ENCODE assay signal across 1 cellular context in the genomic region with DNA sequence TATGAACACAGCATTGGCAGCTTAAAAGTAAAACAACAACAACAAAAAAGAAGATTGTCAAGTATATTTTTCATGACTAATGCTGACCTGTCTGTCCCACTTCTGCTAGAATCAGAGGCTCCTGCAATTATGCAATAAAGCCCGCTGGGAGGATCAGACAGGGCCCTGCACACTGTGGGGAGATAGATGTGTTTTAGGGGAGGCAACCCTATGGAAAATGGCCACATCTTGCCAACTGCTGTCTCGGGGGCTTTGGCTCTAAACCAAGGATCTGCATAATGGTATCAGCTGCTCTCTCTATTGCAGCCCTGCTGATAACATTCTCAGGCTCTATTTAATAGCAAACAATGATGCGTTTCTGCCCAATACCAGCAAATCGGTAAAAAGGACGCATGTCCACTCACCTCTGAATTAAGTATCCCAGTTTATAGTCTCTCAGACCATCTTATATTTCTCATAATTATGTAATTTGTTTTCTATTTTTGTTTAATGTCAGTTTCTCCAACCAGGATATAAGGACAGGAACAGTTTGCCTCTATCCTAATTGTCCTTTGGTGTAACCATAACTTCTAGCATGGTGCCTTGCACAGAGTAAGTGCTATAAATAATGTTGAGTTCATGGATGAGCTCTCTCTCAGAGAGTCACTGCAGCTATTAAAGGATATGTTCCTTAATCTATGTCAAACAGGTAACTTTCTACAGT.
TF ChIP-seq lines count a peak whose summit lies in the region.

No MANE protein-coding gene starts in this region.

TF ChIP-seq in K562, 482 proteins besides CTCF, POLR2A, EP300 and RAD21 (continued from another document):
- TF ChIP-seq ATF7 (IDR thresholded peaks at IDR 0.05) (peak; percentile 60; the same call in 1 of the 2 replicates), BDP1 (IDR thresholded peaks at IDR 0.05; ENCODE audit: insufficient read depth, insufficient read length) (no peak), LCOR (CRISPR knock-in tag; IDR thresholded peaks at IDR 0.05) (no peak), XRCC4 (IDR thresholded peaks at IDR 0.05; ENCODE audit: extremely low read depth, insufficient read depth, insufficient read length) (no peak), ZNF347 (CRISPR knock-in tag; IDR thresholded peaks at IDR 0.05; ENCODE audit: low read depth) (no peak), ZNF668 (CRISPR knock-in tag; IDR thresholded peaks at IDR 0.05) (no peak), ETS2 (tag; IDR thresholded peaks at IDR 0.05; ENCODE audit: borderline replicate concordance, poor library complexity, severe bottlenecking) (no peak), NFIC (IDR thresholded peaks at IDR 0.05) (peak; percentile 66), CREBBP (IDR thresholded peaks at IDR 0.05; ENCODE audit: low read depth, low read length) (no peak), CBFA2T2 (conservative IDR thresholded peaks at IDR 0.05) (no peak), SRSF7 (optimal IDR thresholded peaks at IDR 0.05; ENCODE audit: low read depth, low read length) (no peak), PCBP1 (IDR thresholded peaks at IDR 0.05; ENCODE audit: low read depth, low read length, poor library complexity, severe bottlenecking) (no peak), MXI1 (IDR thresholded peaks at IDR 0.05; ENCODE audit: low read depth, low read length) (no peak), TRIM24 (IDR thresholded peaks at IDR 0.05) (0 out of 4 replicates have a peak, but pooled peaks of 1 of the 2 experiments have one; percentile 15), NFATC3 (IDR thresholded peaks at IDR 0.05) (no peak), SUPT5H (IDR thresholded peaks at IDR 0.05) (no peak), TFAM (CRISPR knock-in tag; conservative IDR thresholded peaks at IDR 0.05) (no peak), ATF1 (CRISPR knock-in tag; IDR thresholded peaks at IDR 0.05) (no peak), ATF1 (tag; IDR thresholded peaks at IDR 0.05) (no peak), SMARCE1 (IDR thresholded peaks at IDR 0.05) (peak; percentile 50), JUND (IDR thresholded peaks at IDR 0.05; ENCODE audit: borderline replicate concordance, low read depth, low read length) (peak; percentile 17; the same call in 1 of the 2 replicates), JUND (tag; IDR thresholded peaks at IDR 0.05; ENCODE audit: borderline replicate concordance, low read depth, low read length) (peak; percentile 64; the same call in 1 of the 3 replicates), DIDO1 (tag; IDR thresholded peaks at IDR 0.05; ENCODE audit: low read depth) (no peak), PHF21A (IDR thresholded peaks at IDR 0.05; ENCODE audit: borderline replicate concordance, low read depth) (no peak), RHOXF2B (CRISPR knock-in tag; conservative IDR thresholded peaks at IDR 0.05) (no peak), ZNF316 (IDR thresholded peaks at IDR 0.05) (peak; percentile 30; the same call in 1 of the 2 replicates), SOX6 (IDR thresholded peaks at IDR 0.05) (0 out of 2 replicates have a peak, but pooled peaks have one; percentile 25), NCOA2 (IDR thresholded peaks at IDR 0.05; ENCODE audit: partially characterized antibody in 2 of 2) (no peak), CEBPG (CRISPR knock-in tag; IDR thresholded peaks at IDR 0.05) (peak; percentile 81), CEBPG (tag; conservative IDR thresholded peaks at IDR 0.05 in 1 of 2, IDR thresholded peaks at IDR 0.05 in 1 of 2) (peak; percentile 83 to 93), CBFA2T3 (IDR thresholded peaks at IDR 0.05) (peak; percentile 34; the same call in 1 of the 2 replicates), ELF1 (tag; IDR thresholded peaks at IDR 0.05) (no peak), C11orf30 (IDR thresholded peaks at IDR 0.05; ENCODE audit: low read depth) (peak; percentile 51; the same call in 1 of the 2 replicates), TCF7 (IDR thresholded peaks at IDR 0.05; ENCODE audit: borderline replicate concordance) (no peak), HDAC3 (IDR thresholded peaks at IDR 0.05; ENCODE audit: borderline replicate concordance, partially characterized antibody) (no peak), SMAD1 (IDR thresholded peaks at IDR 0.05; ENCODE audit: low read depth, low read length, partially characterized antibody) (peak; percentile 67), ETV5 (CRISPR knock-in tag; IDR thresholded peaks at IDR 0.05; ENCODE audit: low read depth) (no peak; the same call in 1 of the 2 replicates), ARID1B (IDR thresholded peaks at IDR 0.05) (peak; percentile 29; the same call in 1 of the 2 replicates), NUFIP1 (IDR thresholded peaks at IDR 0.05; ENCODE audit: partially characterized antibody) (no peak)
- TF ChIP-seq, protein P1, sequence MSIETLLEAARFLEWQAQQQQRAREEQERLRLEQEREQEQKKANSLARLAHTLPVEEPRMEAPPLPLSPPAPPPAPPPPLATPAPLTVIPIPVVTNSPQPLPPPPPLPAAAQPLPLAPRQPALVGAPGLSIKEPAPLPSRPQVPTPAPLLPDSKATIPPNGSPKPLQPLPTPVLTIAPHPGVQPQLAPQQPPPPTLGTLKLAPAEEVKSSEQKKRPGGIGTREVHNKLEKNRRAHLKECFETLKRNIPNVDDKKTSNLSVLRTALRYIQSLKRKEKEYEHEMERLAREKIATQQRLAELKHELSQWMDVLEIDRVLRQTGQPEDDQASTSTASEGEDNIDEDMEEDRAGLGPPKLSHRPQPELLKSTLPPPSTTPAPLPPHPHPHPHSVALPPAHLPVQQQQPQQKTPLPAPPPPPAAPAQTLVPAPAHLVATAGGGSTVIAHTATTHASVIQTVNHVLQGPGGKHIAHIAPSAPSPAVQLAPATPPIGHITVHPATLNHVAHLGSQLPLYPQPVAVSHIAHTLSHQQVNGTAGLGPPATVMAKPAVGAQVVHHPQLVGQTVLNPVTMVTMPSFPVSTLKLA (conservative IDR thresholded peaks at IDR 0.05), result peak in 1 of 2 experiments; percentile 33; a peak in 1 of 4 replicates
- TF ChIP-seq, protein P2, sequence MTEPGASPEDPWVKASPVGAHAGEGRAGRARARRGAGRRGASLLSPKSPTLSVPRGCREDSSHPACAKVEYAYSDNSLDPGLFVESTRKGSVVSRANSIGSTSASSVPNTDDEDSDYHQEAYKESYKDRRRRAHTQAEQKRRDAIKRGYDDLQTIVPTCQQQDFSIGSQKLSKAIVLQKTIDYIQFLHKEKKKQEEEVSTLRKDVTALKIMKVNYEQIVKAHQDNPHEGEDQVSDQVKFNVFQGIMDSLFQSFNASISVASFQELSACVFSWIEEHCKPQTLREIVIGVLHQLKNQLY (CRISPR knock-in tag; conservative IDR thresholded peaks at IDR 0.05), result no peak
- TF ChIP-seq, protein P3, sequence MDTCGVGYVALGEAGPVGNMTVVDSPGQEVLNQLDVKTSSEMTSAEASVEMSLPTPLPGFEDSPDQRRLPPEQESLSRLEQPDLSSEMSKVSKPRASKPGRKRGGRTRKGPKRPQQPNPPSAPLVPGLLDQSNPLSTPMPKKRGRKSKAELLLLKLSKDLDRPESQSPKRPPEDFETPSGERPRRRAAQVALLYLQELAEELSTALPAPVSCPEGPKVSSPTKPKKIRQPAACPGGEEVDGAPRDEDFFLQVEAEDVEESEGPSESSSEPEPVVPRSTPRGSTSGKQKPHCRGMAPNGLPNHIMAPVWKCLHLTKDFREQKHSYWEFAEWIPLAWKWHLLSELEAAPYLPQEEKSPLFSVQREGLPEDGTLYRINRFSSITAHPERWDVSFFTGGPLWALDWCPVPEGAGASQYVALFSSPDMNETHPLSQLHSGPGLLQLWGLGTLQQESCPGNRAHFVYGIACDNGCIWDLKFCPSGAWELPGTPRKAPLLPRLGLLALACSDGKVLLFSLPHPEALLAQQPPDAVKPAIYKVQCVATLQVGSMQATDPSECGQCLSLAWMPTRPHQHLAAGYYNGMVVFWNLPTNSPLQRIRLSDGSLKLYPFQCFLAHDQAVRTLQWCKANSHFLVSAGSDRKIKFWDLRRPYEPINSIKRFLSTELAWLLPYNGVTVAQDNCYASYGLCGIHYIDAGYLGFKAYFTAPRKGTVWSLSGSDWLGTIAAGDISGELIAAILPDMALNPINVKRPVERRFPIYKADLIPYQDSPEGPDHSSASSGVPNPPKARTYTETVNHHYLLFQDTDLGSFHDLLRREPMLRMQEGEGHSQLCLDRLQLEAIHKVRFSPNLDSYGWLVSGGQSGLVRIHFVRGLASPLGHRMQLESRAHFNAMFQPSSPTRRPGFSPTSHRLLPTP (IDR thresholded peaks at IDR 0.05; ENCODE audit: borderline replicate concordance, extremely low read depth, insufficient read length), result no peak
- TF ChIP-seq, protein P4, sequence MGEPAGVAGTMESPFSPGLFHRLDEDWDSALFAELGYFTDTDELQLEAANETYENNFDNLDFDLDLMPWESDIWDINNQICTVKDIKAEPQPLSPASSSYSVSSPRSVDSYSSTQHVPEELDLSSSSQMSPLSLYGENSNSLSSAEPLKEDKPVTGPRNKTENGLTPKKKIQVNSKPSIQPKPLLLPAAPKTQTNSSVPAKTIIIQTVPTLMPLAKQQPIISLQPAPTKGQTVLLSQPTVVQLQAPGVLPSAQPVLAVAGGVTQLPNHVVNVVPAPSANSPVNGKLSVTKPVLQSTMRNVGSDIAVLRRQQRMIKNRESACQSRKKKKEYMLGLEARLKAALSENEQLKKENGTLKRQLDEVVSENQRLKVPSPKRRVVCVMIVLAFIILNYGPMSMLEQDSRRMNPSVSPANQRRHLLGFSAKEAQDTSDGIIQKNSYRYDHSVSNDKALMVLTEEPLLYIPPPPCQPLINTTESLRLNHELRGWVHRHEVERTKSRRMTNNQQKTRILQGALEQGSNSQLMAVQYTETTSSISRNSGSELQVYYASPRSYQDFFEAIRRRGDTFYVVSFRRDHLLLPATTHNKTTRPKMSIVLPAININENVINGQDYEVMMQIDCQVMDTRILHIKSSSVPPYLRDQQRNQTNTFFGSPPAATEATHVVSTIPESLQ (CRISPR knock-in tag; IDR thresholded peaks at IDR 0.05), result no peak
- TF ChIP-seq, protein P5, sequence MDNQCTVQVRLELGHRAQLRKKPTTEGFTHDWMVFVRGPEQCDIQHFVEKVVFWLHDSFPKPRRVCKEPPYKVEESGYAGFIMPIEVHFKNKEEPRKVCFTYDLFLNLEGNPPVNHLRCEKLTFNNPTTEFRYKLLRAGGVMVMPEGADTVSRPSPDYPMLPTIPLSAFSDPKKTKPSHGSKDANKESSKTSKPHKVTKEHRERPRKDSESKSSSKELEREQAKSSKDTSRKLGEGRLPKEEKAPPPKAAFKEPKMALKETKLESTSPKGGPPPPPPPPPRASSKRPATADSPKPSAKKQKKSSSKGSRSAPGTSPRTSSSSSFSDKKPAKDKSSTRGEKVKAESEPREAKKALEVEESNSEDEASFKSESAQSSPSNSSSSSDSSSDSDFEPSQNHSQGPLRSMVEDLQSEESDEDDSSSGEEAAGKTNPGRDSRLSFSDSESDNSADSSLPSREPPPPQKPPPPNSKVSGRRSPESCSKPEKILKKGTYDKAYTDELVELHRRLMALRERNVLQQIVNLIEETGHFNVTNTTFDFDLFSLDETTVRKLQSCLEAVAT (IDR thresholded peaks at IDR 0.05), result no peak
- TF ChIP-seq, protein P6, sequence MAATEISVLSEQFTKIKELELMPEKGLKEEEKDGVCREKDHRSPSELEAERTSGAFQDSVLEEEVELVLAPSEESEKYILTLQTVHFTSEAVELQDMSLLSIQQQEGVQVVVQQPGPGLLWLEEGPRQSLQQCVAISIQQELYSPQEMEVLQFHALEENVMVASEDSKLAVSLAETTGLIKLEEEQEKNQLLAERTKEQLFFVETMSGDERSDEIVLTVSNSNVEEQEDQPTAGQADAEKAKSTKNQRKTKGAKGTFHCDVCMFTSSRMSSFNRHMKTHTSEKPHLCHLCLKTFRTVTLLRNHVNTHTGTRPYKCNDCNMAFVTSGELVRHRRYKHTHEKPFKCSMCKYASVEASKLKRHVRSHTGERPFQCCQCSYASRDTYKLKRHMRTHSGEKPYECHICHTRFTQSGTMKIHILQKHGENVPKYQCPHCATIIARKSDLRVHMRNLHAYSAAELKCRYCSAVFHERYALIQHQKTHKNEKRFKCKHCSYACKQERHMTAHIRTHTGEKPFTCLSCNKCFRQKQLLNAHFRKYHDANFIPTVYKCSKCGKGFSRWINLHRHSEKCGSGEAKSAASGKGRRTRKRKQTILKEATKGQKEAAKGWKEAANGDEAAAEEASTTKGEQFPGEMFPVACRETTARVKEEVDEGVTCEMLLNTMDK (IDR thresholded peaks at IDR 0.05; ENCODE audit: borderline replicate concordance, insufficient read depth, low read depth, low read length, poor library complexity, severe bottlenecking), result no peak
- TF ChIP-seq, protein P7, sequence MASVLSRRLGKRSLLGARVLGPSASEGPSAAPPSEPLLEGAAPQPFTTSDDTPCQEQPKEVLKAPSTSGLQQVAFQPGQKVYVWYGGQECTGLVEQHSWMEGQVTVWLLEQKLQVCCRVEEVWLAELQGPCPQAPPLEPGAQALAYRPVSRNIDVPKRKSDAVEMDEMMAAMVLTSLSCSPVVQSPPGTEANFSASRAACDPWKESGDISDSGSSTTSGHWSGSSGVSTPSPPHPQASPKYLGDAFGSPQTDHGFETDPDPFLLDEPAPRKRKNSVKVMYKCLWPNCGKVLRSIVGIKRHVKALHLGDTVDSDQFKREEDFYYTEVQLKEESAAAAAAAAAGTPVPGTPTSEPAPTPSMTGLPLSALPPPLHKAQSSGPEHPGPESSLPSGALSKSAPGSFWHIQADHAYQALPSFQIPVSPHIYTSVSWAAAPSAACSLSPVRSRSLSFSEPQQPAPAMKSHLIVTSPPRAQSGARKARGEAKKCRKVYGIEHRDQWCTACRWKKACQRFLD (CRISPR knock-in tag; IDR thresholded peaks at IDR 0.05), result no peak
- TF ChIP-seq, protein P8, sequence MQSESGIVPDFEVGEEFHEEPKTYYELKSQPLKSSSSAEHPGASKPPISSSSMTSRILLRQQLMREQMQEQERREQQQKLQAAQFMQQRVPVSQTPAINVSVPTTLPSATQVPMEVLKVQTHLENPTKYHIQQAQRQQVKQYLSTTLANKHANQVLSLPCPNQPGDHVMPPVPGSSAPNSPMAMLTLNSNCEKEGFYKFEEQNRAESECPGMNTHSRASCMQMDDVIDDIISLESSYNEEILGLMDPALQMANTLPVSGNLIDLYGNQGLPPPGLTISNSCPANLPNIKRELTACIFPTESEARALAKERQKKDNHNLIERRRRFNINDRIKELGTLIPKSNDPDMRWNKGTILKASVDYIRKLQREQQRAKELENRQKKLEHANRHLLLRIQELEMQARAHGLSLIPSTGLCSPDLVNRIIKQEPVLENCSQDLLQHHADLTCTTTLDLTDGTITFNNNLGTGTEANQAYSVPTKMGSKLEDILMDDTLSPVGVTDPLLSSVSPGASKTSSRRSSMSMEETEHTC (IDR thresholded peaks at IDR 0.05), result no peak
TF ChIP-seq in K562: peak in this region for 40.
